13 cellular contexts compared by ENCODE assay signal in the genomic region with DNA sequence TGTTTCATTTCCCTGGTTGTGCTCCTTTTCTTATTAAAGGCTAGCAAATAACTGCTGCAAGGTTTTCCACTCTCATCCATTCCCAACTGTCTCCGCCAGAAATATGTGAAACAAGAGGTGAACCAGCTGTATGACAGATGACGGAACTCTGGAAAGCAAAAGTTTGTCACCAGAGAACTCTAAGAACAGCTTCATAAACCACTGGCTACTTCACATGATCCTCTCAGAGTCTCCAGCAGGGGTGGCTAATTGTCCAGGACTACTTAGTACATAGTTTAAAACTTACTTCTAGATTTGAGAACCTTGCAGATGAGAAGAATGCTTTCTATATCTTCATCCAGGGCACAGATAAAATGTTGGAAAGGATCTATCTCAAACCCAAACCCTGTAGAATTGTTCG.
"Had no signal": no experiment of that assay in that cellular context is flagged by ENCODE, and none has a peak within 500 bp of the region (broad histone marks: within the 10 kb centered on the region; RNA-seq: fewer than 3 reads in every experiment).

No MANE protein-coding gene starts in this region.

- H2AFZ ChIP-seq: parathyroid adenoma had no signal

- H3K9ac ChIP-seq: parathyroid adenoma had no signal

- H3K27ac ChIP-seq: heart left ventricle, lower lobe of right lung, parathyroid adenoma had no signal

- H3K27ac Mint-ChIP-seq: activated CD4-positive, alpha-beta T cell treated with anti-CD3 and anti-CD28 coated beads, Interleukin-2, amount 10 ng/mL, durations not matched to agents 7 days and 5 days; activated naive CD8-positive, alpha-beta T cell treated with anti-CD3 and anti-CD28 coated beads for 36 hours; activated T-cell treated with anti-CD3 and anti-CD28 coated beads, Interleukin-2, amount 50 U/mL, for 72 hours; mesothelial cell of epicardium; stimulated activated memory B cell treated with anti-CD40 and anti-IgM and Interleukin-4, amounts not matched to agents 10 μg/mL and 1 μg/mL and 100 μg/mL, for 72 hours; T-helper 2 cell treated with Interferon-gamma antibody and Interleukin-4, amounts not matched to agents 5 μg/mL and 100 μg/mL, for 36 hours had no signal

- H3K36me3 ChIP-seq: heart left ventricle, lower lobe of right lung had no signal

- H3K79me2 ChIP-seq: parathyroid adenoma had no signal

- H3K4me1 Mint-ChIP-seq: activated CD4-positive, alpha-beta T cell treated with anti-CD3 and anti-CD28 coated beads, Interleukin-2, amount 10 ng/mL, durations not matched to agents 7 days and 5 days; activated naive CD8-positive, alpha-beta T cell treated with anti-CD3 and anti-CD28 coated beads for 36 hours; mesothelial cell of epicardium; stimulated activated memory B cell treated with anti-CD40 and anti-IgM and Interleukin-4, amounts not matched to agents 10 μg/mL and 1 μg/mL and 100 μg/mL, for 72 hours had no signal

- H3K27me3 ChIP-seq: heart left ventricle had no signal

- H3K4me3 ChIP-seq: heart left ventricle, lower lobe of right lung had no signal

- H3K9me3 Mint-ChIP-seq: activated CD4-positive, alpha-beta T cell treated with anti-CD3 and anti-CD28 coated beads, Interleukin-2, amount 10 ng/mL, durations not matched to agents 7 days and 5 days; activated naive CD8-positive, alpha-beta T cell treated with anti-CD3 and anti-CD28 coated beads for 36 hours; activated T-cell treated with anti-CD3 and anti-CD28 coated beads, Interleukin-2, amount 50 U/mL, for 72 hours; stimulated activated memory B cell treated with anti-CD40 and anti-IgM and Interleukin-4, amounts not matched to agents 10 μg/mL and 1 μg/mL and 100 μg/mL, for 72 hours; T-helper 2 cell treated with Interferon-gamma antibody and Interleukin-4, amounts not matched to agents 5 μg/mL and 100 μg/mL, for 36 hours had no signal

- DNase-seq: activated CD4-positive, alpha-beta T cell treated with anti-CD3 and anti-CD28 coated beads, Interleukin-2, amount 10 ng/mL, durations not matched to agents 7 days and 5 days; activated CD8-positive, alpha-beta memory T cell treated with anti-CD3 and anti-CD28 coated beads, Interleukin-2, amount 50 U/mL, for 48 hours; activated gamma-delta T cell treated with Interleukin-2 at 50 U/mL for 16 hours; activated naive CD8-positive, alpha-beta T cell treated with anti-CD3 and anti-CD28 coated beads for 36 hours; activated T-cell treated with anti-CD3 and anti-CD28 coated beads, Interleukin-2, amount 50 U/mL, for 72 hours; dermis blood vessel endothelial cell; heart left ventricle; lower lobe of right lung; stimulated activated CD4-positive, alpha-beta T cell treated with anti-CD3 and anti-CD28 coated beads, Interleukin-2, amount 100 ng/mL, for 48 hours had no signal

- H3K9me3 ChIP-seq: lower lobe of right lung had no signal

- ATAC-seq: activated T-cell treated with anti-CD3 and anti-CD28 coated beads, Interleukin-2, amount 50 U/mL, for 72 hours; lower lobe of right lung; stimulated activated memory B cell treated with anti-CD40 and anti-IgM and Interleukin-4, amounts not matched to agents 10 μg/mL and 1 μg/mL and 100 μg/mL, for 72 hours had no signal

- H3K4me1 ChIP-seq: heart left ventricle, lower lobe of right lung, parathyroid adenoma had no signal

- H3K36me3 Mint-ChIP-seq: activated naive CD8-positive, alpha-beta T cell treated with anti-CD3 and anti-CD28 coated beads for 36 hours; mesothelial cell of epicardium; stimulated activated memory B cell treated with anti-CD40 and anti-IgM and Interleukin-4, amounts not matched to agents 10 μg/mL and 1 μg/mL and 100 μg/mL, for 72 hours had no signal

- H3K4me3 Mint-ChIP-seq: activated CD4-positive, alpha-beta T cell treated with anti-CD3 and anti-CD28 coated beads, Interleukin-2, amount 10 ng/mL, durations not matched to agents 7 days and 5 days; activated naive CD8-positive, alpha-beta T cell treated with anti-CD3 and anti-CD28 coated beads for 36 hours; activated T-cell treated with anti-CD3 and anti-CD28 coated beads, Interleukin-2, amount 50 U/mL, for 72 hours; mesothelial cell of epicardium; stimulated activated memory B cell treated with anti-CD40 and anti-IgM and Interleukin-4, amounts not matched to agents 10 μg/mL and 1 μg/mL and 100 μg/mL, for 72 hours; T-helper 2 cell treated with Interferon-gamma antibody and Interleukin-4, amounts not matched to agents 5 μg/mL and 100 μg/mL, for 36 hours had no signal
